ENCODE assay signal across 8 cellular contexts in the genomic region with DNA sequence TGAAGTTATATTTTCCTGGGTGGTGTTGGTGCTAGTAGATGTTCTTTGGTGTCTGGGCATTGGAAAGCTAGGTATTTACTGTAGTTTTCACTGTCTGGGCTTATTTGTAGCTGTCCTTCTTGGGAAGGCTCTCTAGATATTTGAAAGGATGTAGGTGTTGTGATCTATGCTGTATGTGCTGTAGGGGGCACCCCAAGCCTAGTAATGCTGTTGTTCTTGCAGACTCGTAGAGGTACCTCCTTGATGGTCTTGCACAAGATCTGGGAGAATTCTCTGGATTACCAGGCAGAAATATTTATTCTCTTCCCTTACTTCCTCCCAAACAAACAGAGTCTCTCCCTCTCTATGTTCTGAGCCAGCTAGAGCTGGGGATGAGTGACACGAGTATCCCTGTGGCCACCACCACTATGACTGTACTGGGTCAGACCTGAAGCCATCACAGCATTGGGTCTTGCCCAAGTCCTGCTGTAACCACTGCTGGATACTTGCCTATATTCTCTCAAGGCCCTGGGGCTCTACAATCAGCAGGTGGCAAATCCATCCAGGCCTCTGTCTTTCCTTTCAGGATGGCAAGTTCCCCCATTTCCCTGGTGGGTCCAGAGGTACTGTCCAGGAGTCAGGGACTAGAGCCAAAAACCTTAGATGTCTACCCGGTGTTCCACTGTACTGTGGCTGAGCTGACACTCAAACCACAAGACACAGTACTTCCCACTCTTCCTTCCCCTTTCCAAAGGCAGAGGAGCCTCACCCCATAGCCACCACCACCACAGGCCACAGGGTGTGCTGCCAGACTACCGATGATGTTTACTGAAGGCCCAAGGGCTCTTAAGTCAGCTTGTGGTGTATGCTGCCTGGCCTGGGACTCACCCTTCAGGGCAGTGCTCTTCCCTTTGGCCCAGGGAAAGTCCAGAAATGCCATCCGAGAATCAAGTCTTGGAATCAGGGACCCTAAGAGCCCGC.
A peak's percentile ranks its signal among the peaks of the same experiment; 100 is the strongest.
DNase-seq lines count a peak whose midpoint lies in the region; ATAC-seq and FAIRE-seq lines count a peak whose summit lies in the region.

No MANE protein-coding gene starts in this region.

- 40 to 45% methylated on average over 6 of the region's 6 CpGs for whole genome bisulfite sequencing in GM23248 (ENCODE audit: low coverage in 1 of 2, low lambda C conversion rate in 2 of 2, missing lambda C conversion rate in 2 of 2), 2 experiments

- H3K79me2 ChIP-seq in GM23248 (ENCODE audit: insufficient read depth), result no peaks in the 10 kb centered on the region

- peaks cover 18% of the 10 kb centered on the region for H3K27me3 Mint-ChIP-seq in stimulated activated naive CD8-positive, alpha-beta T cell treated with anti-CD3 and anti-CD28 coated beads, Interleukin-15, amount 100 ng/mL, for 72 hours

- no peak overlapping the region for H2AFZ ChIP-seq in GM23248

- H3K27ac ChIP-seq in GM23248, result no peak overlapping the region

- DNase-seq in AG08396 (ENCODE audit: low spot score) (peak; percentile 18), GM23248 (peak; percentile 78), RCC 7860 (ENCODE audit: low spot score) (peak; percentile 53), amniotic epithelial cell (ENCODE audit: low read depth) (peak; percentile 90), left kidney (ENCODE audit: low read depth, low spot score) (peak; percentile 90)
- DNase-seq in stimulated activated naive CD8-positive, alpha-beta T cell treated with anti-CD3 and anti-CD28 coated beads, Interleukin-15, amount 100 ng/mL, for 72 hours, result peak; percentile 24 to 43

- FAIRE-seq in RCC 7860 (lab: Jason Lieb, UNC), result no peak

- ATAC-seq in stimulated activated naive CD8-positive, alpha-beta T cell treated with anti-CD3 and anti-CD28 coated beads, Interleukin-15, amount 100 ng/mL, for 72 hours, result peak; percentile 88
- ATAC-seq in HG03439 (IDR thresholded peaks at IDR 0.05; ENCODE audit: unreplicated experiment) (no peak), HG03039 (IDR thresholded peaks at IDR 0.05; ENCODE audit: unreplicated experiment) (no peak)

- no peaks in the 10 kb centered on the region for H3K36me3 ChIP-seq in GM23248 (ENCODE audit: low read depth)

- H3K4me3 ChIP-seq in GM23248, result no peak overlapping the region

- no peak overlapping the region for H3K4me3 Mint-ChIP-seq in stimulated activated naive CD8-positive, alpha-beta T cell treated with anti-CD3 and anti-CD28 coated beads, Interleukin-15, amount 100 ng/mL, for 72 hours

- peak overlapping the region in 1 of 2 donors; percentile 51 for H3K27ac Mint-ChIP-seq in stimulated activated naive CD8-positive, alpha-beta T cell treated with anti-CD3 and anti-CD28 coated beads, Interleukin-15, amount 100 ng/mL, for 72 hours

- H3F3A ChIP-seq in GM23248 (ENCODE audit: insufficient read depth), result no peaks in the 10 kb centered on the region

- no peaks in the 10 kb centered on the region for H3K9me3 ChIP-seq in GM23248 (ENCODE audit: low read depth)

- no peaks in the 10 kb centered on the region for H3K4me1 ChIP-seq in GM23248 (ENCODE audit: insufficient read depth)

- no peaks in the 10 kb centered on the region for H3K9me3 Mint-ChIP-seq in stimulated activated naive CD8-positive, alpha-beta T cell treated with anti-CD3 and anti-CD28 coated beads, Interleukin-15, amount 100 ng/mL, for 72 hours

- no peaks in the 10 kb centered on the region for H3K9me2 ChIP-seq in GM23248 (ENCODE audit: insufficient read depth)

- H3K9ac ChIP-seq in GM23248, result no peak overlapping the region

- H3K27me3 ChIP-seq in GM23248 (replicated peaks; ENCODE audit: insufficient read depth), result no peaks in the 10 kb centered on the region

- H3K4me1 Mint-ChIP-seq in stimulated activated naive CD8-positive, alpha-beta T cell treated with anti-CD3 and anti-CD28 coated beads, Interleukin-15, amount 100 ng/mL, for 72 hours, result no peaks in the 10 kb centered on the region

- in situ Hi-C loops in GM23248 (cut with MboI), result no loop called here

- H3K4me2 ChIP-seq in GM23248 (ENCODE audit: unreplicated experiment), result no peak overlapping the region

- H4K20me1 ChIP-seq in GM23248 (ENCODE audit: insufficient read depth), result no peaks in the 10 kb centered on the region

Comparison
In these comparisons a context has a peak if more than half of its experiments do, and no peak if none do; other contexts are left out.
1. DNase-seq: peak in every context shown above with its lines; median percentile 90 in amniotic epithelial cell; 90 in left kidney; 78 in GM23248; 53 in RCC 7860; 34 in stimulated activated naive CD8-positive, alpha-beta T cell treated with anti-CD3 and anti-CD28 coated beads, Interleukin-15, amount 100 ng/mL, for 72 hours; 18 in AG08396.